Comparison of ENCODE assay signal across 1 cellular context in the genomic region with DNA sequence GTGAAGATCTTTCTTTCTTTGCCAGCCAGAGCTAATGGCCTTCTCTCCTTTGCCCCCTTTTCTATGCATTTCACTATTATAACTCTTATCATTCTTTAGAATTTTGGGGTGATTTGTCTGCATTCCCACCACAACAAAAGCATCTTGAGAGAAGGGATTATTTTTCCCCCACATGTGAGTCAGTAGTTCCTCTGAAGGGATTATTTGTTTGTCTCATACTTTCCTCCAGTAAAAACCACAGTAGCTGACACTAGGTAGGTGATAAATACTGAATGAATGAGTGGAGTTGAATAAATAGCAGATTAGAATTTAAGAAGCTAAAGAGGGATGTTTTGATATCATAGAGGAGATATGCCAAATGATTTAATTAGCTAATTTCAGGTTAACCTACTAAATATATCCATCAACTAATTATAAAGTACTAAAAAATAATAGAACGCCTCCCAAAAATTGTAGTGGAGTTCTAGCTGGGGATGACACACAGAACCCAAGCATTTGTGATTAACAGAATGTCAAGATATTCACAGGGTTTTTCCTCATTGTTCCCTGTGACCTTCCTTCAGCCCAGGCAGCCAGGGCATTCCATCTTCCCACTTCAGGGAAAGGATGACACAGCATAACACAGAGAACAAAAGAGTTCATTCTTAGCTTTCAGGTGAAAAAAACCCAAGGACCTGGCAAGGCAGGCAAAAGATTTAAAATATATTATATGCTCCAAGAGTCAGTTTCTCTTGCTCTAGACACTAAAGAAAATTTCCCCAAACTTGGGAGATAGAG.
A peak's percentile ranks its signal among the peaks of the same experiment; 100 is the strongest.
TF ChIP-seq lines count a peak whose summit lies in the region.

No MANE protein-coding gene starts in this region.

TF ChIP-seq in H1, 55 proteins besides CTCF, POLR2A, EP300 and RAD21:
- TF ChIP-seq ATF2 (IDR thresholded peaks at IDR 0.05; ENCODE audit: low read length) (no peak), RXRA (IDR thresholded peaks at IDR 0.05; ENCODE audit: insufficient read depth, low read depth, low read length) (no peak), SP4 (IDR thresholded peaks at IDR 0.05; ENCODE audit: low read length) (no peak), TEAD4 (IDR thresholded peaks at IDR 0.05; ENCODE audit: low read depth, low read length) (no peak), BACH1 (IDR thresholded peaks at IDR 0.05; ENCODE audit: low read length) (peak; percentile 87), MAFK (IDR thresholded peaks at IDR 0.05; ENCODE audit: low read depth, low read length) (peak; percentile 70)
